ENCODE assay signal across 8 cellular contexts in the genomic region with DNA sequence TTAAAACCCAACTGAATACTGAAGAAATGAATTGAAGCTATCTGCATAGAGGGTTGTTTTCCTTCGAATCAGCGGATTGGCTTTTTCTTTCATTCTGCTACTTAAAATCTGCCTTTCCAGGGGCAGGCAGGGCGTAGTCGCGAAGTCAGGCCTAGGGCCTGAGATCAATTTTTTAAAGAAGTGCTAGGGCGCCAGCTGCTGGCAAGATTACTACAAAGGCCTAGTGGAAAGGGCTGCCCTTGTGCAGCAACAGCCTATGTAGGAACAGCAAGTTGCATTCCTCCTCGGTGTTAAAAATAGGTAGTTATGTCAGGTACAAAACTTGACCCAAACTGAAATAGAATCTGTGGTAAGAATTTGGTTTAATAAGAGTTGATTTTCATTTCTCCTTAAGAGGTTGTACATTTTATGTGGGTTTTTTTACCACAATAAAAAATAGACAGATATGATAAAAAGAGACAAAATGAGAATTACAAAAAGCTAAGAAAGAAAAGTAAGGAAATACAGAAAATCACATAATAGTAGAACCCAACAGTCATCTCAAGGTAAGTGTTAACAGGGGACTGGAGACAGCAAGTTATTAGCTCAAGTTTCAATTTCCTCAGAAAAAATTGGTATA. TPM values are rescaled to one million over a fixed set of nuclear protein-coding genes. Genes with fewer than 3 reads are reported as not detected.
DNase-seq lines count a peak whose midpoint lies in the region; ATAC-seq and TF ChIP-seq lines count a peak whose summit lies in the region.

No MANE protein-coding gene starts in this region.

- H3K4me1 ChIP-seq in foreskin keratinocyte = no peaks in the 10 kb centered on the region

- H3K36me3 Mint-ChIP-seq in stimulated activated memory B cell treated with anti-CD40 and anti-IgM and Interleukin-4, amounts not matched to agents 10 μg/mL and 1 μg/mL and 100 μg/mL, for 72 hours = no peaks in the 10 kb centered on the region

- H3K9me3 Mint-ChIP-seq in stimulated activated memory B cell treated with anti-CD40 and anti-IgM and Interleukin-4, amounts not matched to agents 10 μg/mL and 1 μg/mL and 100 μg/mL, for 72 hours = no peaks in the 10 kb centered on the region

- peaks cover 16% of the 10 kb centered on the region for H3K4me1 Mint-ChIP-seq in stimulated activated memory B cell treated with anti-CD40 and anti-IgM and Interleukin-4, amounts not matched to agents 10 μg/mL and 1 μg/mL and 100 μg/mL, for 72 hours

- no peaks in the 10 kb centered on the region for H3K27me3 Mint-ChIP-seq in stimulated activated memory B cell treated with anti-CD40 and anti-IgM and Interleukin-4, amounts not matched to agents 10 μg/mL and 1 μg/mL and 100 μg/mL, for 72 hours

- H3K27ac Mint-ChIP-seq in stimulated activated memory B cell treated with anti-CD40 and anti-IgM and Interleukin-4, amounts not matched to agents 10 μg/mL and 1 μg/mL and 100 μg/mL, for 72 hours = peak overlapping the region; percentile 48

- DNase-seq in NCI-H2227 (lab: John Stamatoyannopoulos, UW; ENCODE audit: unreplicated experiment) (peak; percentile 3), NCI-H2227 treated with DMSO at 0.1 percent for 48 hours (lab: John Stamatoyannopoulos, UW) (no peak), SK-N-DZ (ENCODE audit: low spot score) (peak; percentile 36), foreskin keratinocyte (no peak), cerebellum (ENCODE audit: low spot score) (no peak)

- H3K4me3 Mint-ChIP-seq in stimulated activated memory B cell treated with anti-CD40 and anti-IgM and Interleukin-4, amounts not matched to agents 10 μg/mL and 1 μg/mL and 100 μg/mL, for 72 hours = no peak overlapping the region

- no peak overlapping the region for H3K27ac ChIP-seq in foreskin keratinocyte

- H3K27me3 ChIP-seq in foreskin keratinocyte = no peaks in the 10 kb centered on the region

- peak; percentile 47 for ATAC-seq in foreskin keratinocyte
- peak; percentile 70 for ATAC-seq in stimulated activated memory B cell treated with anti-CD40 and anti-IgM and Interleukin-4, amounts not matched to agents 10 μg/mL and 1 μg/mL and 100 μg/mL, for 72 hours
- no peak for ATAC-seq in HG02852 (IDR thresholded peaks at IDR 0.05; ENCODE audit: unreplicated experiment)

- TF ChIP-seq EP300 in Ishikawa (IDR thresholded peaks at IDR 0.05; ENCODE audit: borderline replicate concordance) = no peak

- peak; percentile 61 for TF ChIP-seq RAD21 in Ishikawa (IDR thresholded peaks at IDR 0.05; ENCODE audit: low read depth)

- TF ChIP-seq CTCF in foreskin keratinocyte (conservative IDR thresholded peaks at IDR 0.05) = peak; percentile 69

TF ChIP-seq in Ishikawa, 13 proteins besides CTCF, POLR2A, EP300 and RAD21:
- TF ChIP-seq TEAD4 (IDR thresholded peaks at IDR 0.05) (no peak), EGR1 (IDR thresholded peaks at IDR 0.05) (no peak), FOXM1 (IDR thresholded peaks at IDR 0.05; ENCODE audit: borderline replicate concordance, low read depth) (no peak), CEBPB (IDR thresholded peaks at IDR 0.05) (no peak), TCF12 (IDR thresholded peaks at IDR 0.05; ENCODE audit: low read depth) (no peak), YY1 (IDR thresholded peaks at IDR 0.05; ENCODE audit: low read depth) (no peak), NFIC (IDR thresholded peaks at IDR 0.05) (no peak), CREB1 (IDR thresholded peaks at IDR 0.05; ENCODE audit: low read depth) (no peak), ZBTB7A (IDR thresholded peaks at IDR 0.05; ENCODE audit: low read depth) (no peak), TAF1 (IDR thresholded peaks at IDR 0.05; ENCODE audit: low read depth) (no peak)
- TF ChIP-seq, protein P1, sequence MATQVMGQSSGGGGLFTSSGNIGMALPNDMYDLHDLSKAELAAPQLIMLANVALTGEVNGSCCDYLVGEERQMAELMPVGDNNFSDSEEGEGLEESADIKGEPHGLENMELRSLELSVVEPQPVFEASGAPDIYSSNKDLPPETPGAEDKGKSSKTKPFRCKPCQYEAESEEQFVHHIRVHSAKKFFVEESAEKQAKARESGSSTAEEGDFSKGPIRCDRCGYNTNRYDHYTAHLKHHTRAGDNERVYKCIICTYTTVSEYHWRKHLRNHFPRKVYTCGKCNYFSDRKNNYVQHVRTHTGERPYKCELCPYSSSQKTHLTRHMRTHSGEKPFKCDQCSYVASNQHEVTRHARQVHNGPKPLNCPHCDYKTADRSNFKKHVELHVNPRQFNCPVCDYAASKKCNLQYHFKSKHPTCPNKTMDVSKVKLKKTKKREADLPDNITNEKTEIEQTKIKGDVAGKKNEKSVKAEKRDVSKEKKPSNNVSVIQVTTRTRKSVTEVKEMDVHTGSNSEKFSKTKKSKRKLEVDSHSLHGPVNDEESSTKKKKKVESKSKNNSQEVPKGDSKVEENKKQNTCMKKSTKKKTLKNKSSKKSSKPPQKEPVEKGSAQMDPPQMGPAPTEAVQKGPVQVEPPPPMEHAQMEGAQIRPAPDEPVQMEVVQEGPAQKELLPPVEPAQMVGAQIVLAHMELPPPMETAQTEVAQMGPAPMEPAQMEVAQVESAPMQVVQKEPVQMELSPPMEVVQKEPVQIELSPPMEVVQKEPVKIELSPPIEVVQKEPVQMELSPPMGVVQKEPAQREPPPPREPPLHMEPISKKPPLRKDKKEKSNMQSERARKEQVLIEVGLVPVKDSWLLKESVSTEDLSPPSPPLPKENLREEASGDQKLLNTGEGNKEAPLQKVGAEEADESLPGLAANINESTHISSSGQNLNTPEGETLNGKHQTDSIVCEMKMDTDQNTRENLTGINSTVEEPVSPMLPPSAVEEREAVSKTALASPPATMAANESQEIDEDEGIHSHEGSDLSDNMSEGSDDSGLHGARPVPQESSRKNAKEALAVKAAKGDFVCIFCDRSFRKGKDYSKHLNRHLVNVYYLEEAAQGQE (IDR thresholded peaks at IDR 0.05; ENCODE audit: low read depth) = no peak
- TF ChIP-seq, protein P2, sequence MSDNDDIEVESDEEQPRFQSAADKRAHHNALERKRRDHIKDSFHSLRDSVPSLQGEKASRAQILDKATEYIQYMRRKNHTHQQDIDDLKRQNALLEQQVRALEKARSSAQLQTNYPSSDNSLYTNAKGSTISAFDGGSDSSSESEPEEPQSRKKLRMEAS (IDR thresholded peaks at IDR 0.05) = no peak
- TF ChIP-seq, protein P3, sequence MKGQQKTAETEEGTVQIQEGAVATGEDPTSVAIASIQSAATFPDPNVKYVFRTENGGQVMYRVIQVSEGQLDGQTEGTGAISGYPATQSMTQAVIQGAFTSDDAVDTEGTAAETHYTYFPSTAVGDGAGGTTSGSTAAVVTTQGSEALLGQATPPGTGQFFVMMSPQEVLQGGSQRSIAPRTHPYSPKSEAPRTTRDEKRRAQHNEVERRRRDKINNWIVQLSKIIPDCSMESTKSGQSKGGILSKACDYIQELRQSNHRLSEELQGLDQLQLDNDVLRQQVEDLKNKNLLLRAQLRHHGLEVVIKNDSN (IDR thresholded peaks at IDR 0.05) = no peak

RNA-seq across cellular contexts. Expression of a gene that starts 9.5 kb away (rescaled TPM):
- not detected in 2 replicates for polyA plus RNA-seq in SK-N-DZ (2014; cell fraction: cytosol; rRNA removed)
- polyA plus RNA-seq in SK-N-DZ (2014; cell fraction: nucleus; rRNA removed) = not detected in 2 replicates
- total RNA-seq in foreskin keratinocyte (not detected in 2 replicates), cerebellum (not detected)
- polyA plus RNA-seq in foreskin keratinocyte = not detected in 2 replicates

RNA-seq across cellular contexts. Expression of a gene that starts 28.9 kb away (rescaled TPM):
- not detected in 2 replicates for polyA plus RNA-seq in SK-N-DZ (2014; cell fraction: cytosol; rRNA removed)
- polyA plus RNA-seq in SK-N-DZ (2014; cell fraction: nucleus; rRNA removed) = not detected in 2 replicates
- total RNA-seq in foreskin keratinocyte (not detected in 2 replicates), cerebellum (not detected)
- not detected in 2 replicates for polyA plus RNA-seq in foreskin keratinocyte

Comparison
In these comparisons a context has a peak if more than half of its experiments do, and no peak if none do; other contexts are left out.
1. DNase-seq: peak in NCI-H2227 (single experiment) and SK-N-DZ (single experiment); none in NCI-H2227 treated with DMSO at 0.1 percent for 48 hours (single experiment), foreskin keratinocyte (0 of 2) and cerebellum (single experiment).